ENCODE assay signal across 12 cellular contexts in genomic region chr3:44065741-44066140, GRCh38.
DNase-seq lines count a peak whose midpoint lies in the region; ATAC-seq and TF ChIP-seq lines count a peak whose summit lies in the region.
"Had no signal": no experiment of that assay in that cellular context is flagged by ENCODE, and none has a peak within 500 bp of the region (broad histone marks: within the 10 kb centered on the region; RNA-seq: fewer than 3 reads in every experiment).

No MANE protein-coding gene starts in this region.

- peak; percentile 16 for TF ChIP-seq CTCF in AG04449 (IDR thresholded peaks at IDR 0.05; ENCODE audit: insufficient read depth, low read length, missing control alignments)
- TF ChIP-seq CTCF in HFFc6 (IDR thresholded peaks at IDR 0.05): peak; percentile 32; the same call in 1 of the 2 replicates
- TF ChIP-seq CTCF in WTC11 (IDR thresholded peaks at IDR 0.05): no peak

- H3K36me3 Mint-ChIP-seq in HFFc6 (ENCODE audit: low read depth) (peaks cover 9% of the 10 kb centered on the region; the same call in 1 of the 2 replicates), WTC11 (no peaks in the 10 kb centered on the region)

- peaks cover 54% of the 10 kb centered on the region for H3K4me1 Mint-ChIP-seq in HFFc6 (ENCODE audit: low read depth)
- H3K4me1 Mint-ChIP-seq in WTC11: peaks cover 34% of the 10 kb centered on the region

- no peaks in the 10 kb centered on the region; the same call in 1 of the 2 replicates for H3K27me3 Mint-ChIP-seq in HFFc6 (ENCODE audit: insufficient read depth)
- no peaks in the 10 kb centered on the region for H3K27me3 Mint-ChIP-seq in WTC11 (ENCODE audit: low read depth)

- POLR2A ChIA-PET in AG04449 (lab: Yijun Ruan, JAX): no interaction called here
- POLR2A ChIA-PET in WTC11 (lab: Charles Lee): no interaction called here

- H3K27ac Mint-ChIP-seq in HFFc6: no peak overlapping the region
- H3K27ac Mint-ChIP-seq in WTC11: no peak overlapping the region

- ATAC-seq in WTC11 (peak; percentile 79), GM21447 (IDR thresholded peaks at IDR 0.05; ENCODE audit: unreplicated experiment) (no peak), GM21528 (IDR thresholded peaks at IDR 0.05; ENCODE audit: low FRiP score, unreplicated experiment) (no peak)
- ATAC-seq: gastroesophageal sphincter had no signal

- DNase-seq in AG04449 (ENCODE audit: low read depth, low spot score) (no peak), HFFc6 (no peak), WTC11 (ENCODE audit: low spot score) (peak; percentile 56), iPS-NIHi7 (ENCODE audit: extremely low spot score) (peak; percentile 53), NCI-H2107 (lab: John Stamatoyannopoulos, UW) (no peak), cerebellar nuclear complex (lab: John Stamatoyannopoulos, UW) (no peak)
- DNase-seq: activated CD4-positive, alpha-beta T cell treated with anti-CD3 and anti-CD28 coated beads for 1 hour; KG1 had no signal

- no peak overlapping the region for H3K4me3 Mint-ChIP-seq in HFFc6
- H3K4me3 Mint-ChIP-seq in WTC11: no peak overlapping the region

- CTCF ChIA-PET in AG04449 (lab: Yijun Ruan, JAX) (no interaction called here), WTC11 (lab: Charles Lee) (interaction anchor here (0.6 kb wide), 2 partner anchors 41 to 321 kb away, joined by 3 read pairs; no protein-coding TSS in a partner anchor)

- H3K9me3 Mint-ChIP-seq in HFFc6 (no peaks in the 10 kb centered on the region), WTC11 (no peaks in the 10 kb centered on the region)

- H3K4me3 ChIP-seq in AG04449 (ENCODE audit: low read depth, low read length): no peak overlapping the region
- H3K4me3 ChIP-seq: gastroesophageal sphincter, vagina had no signal

TF ChIP-seq in WTC11, 78 proteins besides CTCF, POLR2A, EP300 and RAD21:
- TF ChIP-seq NFYB (CRISPR knock-in tag; conservative IDR thresholded peaks at IDR 0.05; ENCODE audit: low read depth) (no peak), ZNF138 (CRISPR knock-in tag; conservative IDR thresholded peaks at IDR 0.05) (no peak), EMX1 (CRISPR knock-in tag; IDR thresholded peaks at IDR 0.05) (no peak), ZBTB21 (CRISPR knock-in tag; IDR thresholded peaks at IDR 0.05; ENCODE audit: borderline replicate concordance) (no peak), FOXJ3 (CRISPR knock-in tag; IDR thresholded peaks at IDR 0.05; ENCODE audit: borderline replicate concordance) (no peak), ZNF219 (CRISPR knock-in tag; IDR thresholded peaks at IDR 0.05; ENCODE audit: borderline replicate concordance) (no peak), NFATC4 (CRISPR knock-in tag; IDR thresholded peaks at IDR 0.05) (no peak), FOXP1 (CRISPR knock-in tag; IDR thresholded peaks at IDR 0.05; ENCODE audit: borderline replicate concordance) (no peak), GABPB1 (CRISPR knock-in tag; IDR thresholded peaks at IDR 0.05) (no peak)
- TF ChIP-seq, protein P1, sequence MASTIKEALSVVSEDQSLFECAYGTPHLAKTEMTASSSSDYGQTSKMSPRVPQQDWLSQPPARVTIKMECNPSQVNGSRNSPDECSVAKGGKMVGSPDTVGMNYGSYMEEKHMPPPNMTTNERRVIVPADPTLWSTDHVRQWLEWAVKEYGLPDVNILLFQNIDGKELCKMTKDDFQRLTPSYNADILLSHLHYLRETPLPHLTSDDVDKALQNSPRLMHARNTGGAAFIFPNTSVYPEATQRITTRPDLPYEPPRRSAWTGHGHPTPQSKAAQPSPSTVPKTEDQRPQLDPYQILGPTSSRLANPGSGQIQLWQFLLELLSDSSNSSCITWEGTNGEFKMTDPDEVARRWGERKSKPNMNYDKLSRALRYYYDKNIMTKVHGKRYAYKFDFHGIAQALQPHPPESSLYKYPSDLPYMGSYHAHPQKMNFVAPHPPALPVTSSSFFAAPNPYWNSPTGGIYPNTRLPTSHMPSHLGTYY (CRISPR knock-in tag; IDR thresholded peaks at IDR 0.05): no peak
- TF ChIP-seq, protein P2, sequence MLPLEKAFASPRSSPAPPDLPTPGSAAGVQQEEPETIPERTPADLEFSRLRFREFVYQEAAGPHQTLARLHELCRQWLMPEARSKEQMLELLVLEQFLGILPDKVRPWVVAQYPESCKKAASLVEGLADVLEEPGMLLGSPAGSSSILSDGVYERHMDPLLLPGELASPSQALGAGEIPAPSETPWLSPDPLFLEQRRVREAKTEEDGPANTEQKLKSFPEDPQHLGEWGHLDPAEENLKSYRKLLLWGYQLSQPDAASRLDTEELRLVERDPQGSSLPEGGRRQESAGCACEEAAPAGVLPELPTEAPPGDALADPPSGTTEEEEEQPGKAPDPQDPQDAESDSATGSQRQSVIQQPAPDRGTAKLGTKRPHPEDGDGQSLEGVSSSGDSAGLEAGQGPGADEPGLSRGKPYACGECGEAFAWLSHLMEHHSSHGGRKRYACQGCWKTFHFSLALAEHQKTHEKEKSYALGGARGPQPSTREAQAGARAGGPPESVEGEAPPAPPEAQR (CRISPR knock-in tag; IDR thresholded peaks at IDR 0.05): no peak
- TF ChIP-seq, protein P3, sequence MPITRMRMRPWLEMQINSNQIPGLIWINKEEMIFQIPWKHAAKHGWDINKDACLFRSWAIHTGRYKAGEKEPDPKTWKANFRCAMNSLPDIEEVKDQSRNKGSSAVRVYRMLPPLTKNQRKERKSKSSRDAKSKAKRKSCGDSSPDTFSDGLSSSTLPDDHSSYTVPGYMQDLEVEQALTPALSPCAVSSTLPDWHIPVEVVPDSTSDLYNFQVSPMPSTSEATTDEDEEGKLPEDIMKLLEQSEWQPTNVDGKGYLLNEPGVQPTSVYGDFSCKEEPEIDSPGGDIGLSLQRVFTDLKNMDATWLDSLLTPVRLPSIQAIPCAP (CRISPR knock-in tag; IDR thresholded peaks at IDR 0.05): no peak

Comparison
In these comparisons a context has a peak if more than half of its experiments do, and no peak if none do; other contexts are left out.
1. DNase-seq: peak in WTC11 (single experiment) and iPS-NIHi7 (single experiment); none in AG04449 (single experiment), HFFc6 (single experiment), NCI-H2107 (single experiment) and cerebellar nuclear complex (0 of 2).